ENCODE assay signal across 9 cellular contexts in the genomic region with DNA sequence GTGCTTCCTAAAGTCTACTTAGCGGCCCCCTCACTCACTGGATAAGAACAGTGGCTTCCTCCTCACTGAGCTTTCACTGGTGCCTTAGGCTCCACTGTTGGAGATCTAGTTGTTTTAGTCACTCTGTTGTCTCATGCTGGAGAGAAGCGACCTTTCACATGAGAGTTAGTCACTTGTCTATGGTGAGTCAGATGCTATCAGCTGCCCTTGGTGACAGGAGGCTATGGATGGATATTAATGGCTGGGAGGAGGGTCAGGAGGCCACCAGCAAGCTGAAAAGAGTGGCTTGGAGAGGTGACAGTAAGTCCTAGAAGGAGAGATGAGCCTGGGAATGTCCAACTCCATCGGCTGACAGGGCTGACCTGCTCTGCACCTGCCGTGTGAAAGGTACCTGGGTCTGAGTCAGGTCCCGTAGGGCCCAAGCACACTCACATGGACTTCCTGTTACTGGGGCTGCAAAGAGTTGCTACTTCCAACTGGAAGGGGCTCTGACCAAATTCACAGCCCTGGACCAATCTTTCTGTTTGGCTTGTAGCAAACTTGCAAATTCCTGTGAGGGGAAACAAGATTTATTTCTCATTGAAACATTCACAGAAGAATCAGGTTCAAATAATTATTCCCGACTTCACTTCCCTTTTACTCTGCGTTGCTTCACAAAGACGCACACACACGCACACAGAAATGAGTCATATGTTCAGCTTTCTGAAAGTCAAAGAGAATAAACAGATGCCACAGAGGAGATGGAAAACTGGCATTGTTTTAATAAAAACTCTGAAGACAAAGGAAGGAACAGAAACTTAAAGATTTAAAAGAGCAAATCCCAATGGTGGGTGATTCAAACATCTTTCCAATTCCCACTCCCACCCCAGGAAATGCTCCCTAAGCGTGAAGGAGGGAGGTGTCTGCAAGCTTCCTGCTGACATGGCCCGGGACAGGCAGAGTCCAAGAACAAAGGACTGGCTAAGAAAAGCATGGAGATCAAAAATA.
DNase-seq lines count a peak whose midpoint lies in the region; ATAC-seq and TF ChIP-seq lines count a peak whose summit lies in the region.
"Had no signal": no experiment of that assay in that cellular context is flagged by ENCODE, and none has a peak within 500 bp of the region (broad histone marks: within the 10 kb centered on the region; RNA-seq: fewer than 3 reads in every experiment).

No MANE protein-coding gene starts in this region.

- peak; percentile 36 for ATAC-seq in aorta (ENCODE audit: low FRiP score)
- ATAC-seq in HG03342 (IDR thresholded peaks at IDR 0.05; ENCODE audit: unreplicated experiment), result no peak
- ATAC-seq in HG03520 (IDR thresholded peaks at IDR 0.05; ENCODE audit: unreplicated experiment), result no peak
- ATAC-seq in HG03139 (IDR thresholded peaks at IDR 0.05; ENCODE audit: unreplicated experiment), result no peak

- H3K18ac ChIP-seq in mesenchymal stem cell (ENCODE audit: low read depth in 1 of 2, low read length in 2 of 2), result peak overlapping the region; percentile 60 to 70

- H2BK15ac ChIP-seq in mesenchymal stem cell (ENCODE audit: low read depth, poor library complexity, severe bottlenecking), result no peak overlapping the region

- H3K4me3 ChIP-seq in right atrium auricular region, result no peak overlapping the region
- no peak overlapping the region for H3K4me3 ChIP-seq in left ventricle myocardium inferior
- no peak overlapping the region for H3K4me3 ChIP-seq in astrocyte of the spinal cord (ENCODE audit: low read depth, low read length)
- peak overlapping the region in 1 of 2 experiments; percentile 36 for H3K4me3 ChIP-seq in mesenchymal stem cell (ENCODE audit: insufficient read depth in 1 of 2, low read depth in 1 of 2, low read length in 2 of 2)
- H3K4me3 ChIP-seq in aorta (ENCODE audit: low read length in 2 of 2), result no peak overlapping the region

- WGBS in mesenchymal stem cell, result 34% methylated on average over 10 of the region's 11 CpGs
- WGBS in aorta, 2 donors, result 45 to 46% methylated on average over 11 of the region's 11 CpGs

- peak overlapping the region; percentile 64 for H4K8ac ChIP-seq in mesenchymal stem cell (ENCODE audit: low read length)

- H3K4me2 ChIP-seq in mesenchymal stem cell (ENCODE audit: low read length, poor library complexity, severe bottlenecking), result no peak overlapping the region

- H3K9ac ChIP-seq in mesenchymal stem cell (ENCODE audit: low read length), result peak overlapping the region; percentile 74

- no peak for DNase-seq in right atrium auricular region (ENCODE audit: low spot score)
- DNase-seq in left ventricle myocardium inferior, result no peak
- DNase-seq in astrocyte of the spinal cord (ENCODE audit: low read depth, low spot score), result peak; percentile 76
- DNase-seq in mesenchymal stem cell, result peak; percentile 91
- no peak for DNase-seq in aorta
- DNase-seq: DMS79 treated with DMSO at 0.1 percent for 48 hours had no signal

- intact Hi-C loops in left ventricle myocardium inferior (cut with micrococcal nuclease) (no loop called here), aorta (cut with DNase I) (no loop called here)

- in situ Hi-C loops in astrocyte of the spinal cord (cut with HindIII; ENCODE audit: low sequenced_read_pairs), result no loop called here

- no peak overlapping the region for H3K23ac ChIP-seq in mesenchymal stem cell (ENCODE audit: low read length in 2 of 2)

- peaks cover 0 to 8% of the 10 kb centered on the region in 2 donors for H3K4me1 ChIP-seq in right atrium auricular region
- peaks cover 5% of the 10 kb centered on the region for H3K4me1 ChIP-seq in left ventricle myocardium inferior
- peaks cover 9% of the 10 kb centered on the region for H3K4me1 ChIP-seq in mesenchymal stem cell (ENCODE audit: control insufficient read depth, insufficient read depth, low read depth, low read length)
- peaks cover 0 to 4% of the 10 kb centered on the region in 2 donors for H3K4me1 ChIP-seq in aorta (ENCODE audit: control insufficient read depth in 1 of 2, insufficient read depth in 2 of 2, low read length in 2 of 2)

- H4K91ac ChIP-seq in mesenchymal stem cell (ENCODE audit: low read length), result peak overlapping the region; percentile 25

- H3K36me3 ChIP-seq in right atrium auricular region (no peaks in the 10 kb centered on the region), left ventricle myocardium inferior (no peaks in the 10 kb centered on the region), mesenchymal stem cell (ENCODE audit: control insufficient read depth in 1 of 2, insufficient read depth in 2 of 2, low read depth in 1 of 2, low read length in 2 of 2) (no peaks in the 10 kb centered on the region), aorta (ENCODE audit: control insufficient read depth in 1 of 2, insufficient read depth in 2 of 2, low read length in 1 of 2) (no peaks in the 10 kb centered on the region)

- no peak overlapping the region for H2AFZ ChIP-seq in mesenchymal stem cell (ENCODE audit: low read depth, low read length)

- H3K4ac ChIP-seq in mesenchymal stem cell (ENCODE audit: low read depth in 1 of 2, low read length in 2 of 2), result no peak overlapping the region

- H2AK5ac ChIP-seq in mesenchymal stem cell (ENCODE audit: low read length, severe bottlenecking), result no peak overlapping the region

- H3K27ac ChIP-seq in right atrium auricular region, result peak overlapping the region; percentile 17 to 39
- H3K27ac ChIP-seq in left ventricle myocardium inferior (replicated peaks), result no peak overlapping the region
- peak overlapping the region; percentile 20 for H3K27ac ChIP-seq in mesenchymal stem cell (ENCODE audit: low read length, poor library complexity, severe bottlenecking)
- H3K27ac ChIP-seq in aorta (ENCODE audit: low read depth in 1 of 2, low read length in 2 of 2), result no peak overlapping the region

- no peak overlapping the region for H2BK5ac ChIP-seq in mesenchymal stem cell (ENCODE audit: low read depth, low read length, poor library complexity, severe bottlenecking)

- H2BK12ac ChIP-seq in mesenchymal stem cell (ENCODE audit: low read length in 2 of 2), result peak overlapping the region; percentile 21 to 37

- H2BK120ac ChIP-seq in mesenchymal stem cell (ENCODE audit: low read depth, low read length), result no peak overlapping the region

- no peak overlapping the region for H3K14ac ChIP-seq in mesenchymal stem cell (ENCODE audit: low read length in 2 of 2)

- H3K79me1 ChIP-seq in mesenchymal stem cell (replicated peaks; ENCODE audit: low read length, poor library complexity, severe bottlenecking), result no peaks in the 10 kb centered on the region

- no peaks in the 10 kb centered on the region for H3K9me3 ChIP-seq in right atrium auricular region
- no peaks in the 10 kb centered on the region for H3K9me3 ChIP-seq in left ventricle myocardium inferior (replicated peaks)
- no peaks in the 10 kb centered on the region for H3K9me3 ChIP-seq in mesenchymal stem cell (ENCODE audit: control insufficient read depth, low read length)
- no peaks in the 10 kb centered on the region for H3K9me3 ChIP-seq in aorta (ENCODE audit: control insufficient read depth, low read length)

- H3K27me3 ChIP-seq in right atrium auricular region, result no peaks in the 10 kb centered on the region
- peaks cover 5% of the 10 kb centered on the region for H3K27me3 ChIP-seq in left ventricle myocardium inferior (ENCODE audit: low read depth)
- H3K27me3 ChIP-seq in mesenchymal stem cell (ENCODE audit: control insufficient read depth in 1 of 2, insufficient read depth in 1 of 2, low read length in 2 of 2), result no peaks in the 10 kb centered on the region
- no peaks in the 10 kb centered on the region for H3K27me3 ChIP-seq in aorta (ENCODE audit: control insufficient read depth in 1 of 2, insufficient read depth in 2 of 2, low read length in 1 of 2)

- TF ChIP-seq CTCF in right atrium auricular region (IDR thresholded peaks at IDR 0.05) (no peak), left ventricle myocardium inferior (IDR thresholded peaks at IDR 0.05; ENCODE audit: borderline replicate concordance) (no peak), astrocyte of the spinal cord (IDR thresholded peaks at IDR 0.05; ENCODE audit: low read depth, low read length) (no peak)

Comparison
In these comparisons a context has a peak if more than half of its experiments do, and no peak if none do; other contexts are left out.
1. H3K27ac ChIP-seq: peak in right atrium auricular region (2 of 2) and mesenchymal stem cell (single experiment); none in left ventricle myocardium inferior (single experiment) and aorta (0 of 2).
2. DNase-seq: peak in astrocyte of the spinal cord (single experiment) and mesenchymal stem cell (single experiment); none in right atrium auricular region (single experiment), left ventricle myocardium inferior (single experiment) and aorta (0 of 2).